In the genomic region with DNA sequence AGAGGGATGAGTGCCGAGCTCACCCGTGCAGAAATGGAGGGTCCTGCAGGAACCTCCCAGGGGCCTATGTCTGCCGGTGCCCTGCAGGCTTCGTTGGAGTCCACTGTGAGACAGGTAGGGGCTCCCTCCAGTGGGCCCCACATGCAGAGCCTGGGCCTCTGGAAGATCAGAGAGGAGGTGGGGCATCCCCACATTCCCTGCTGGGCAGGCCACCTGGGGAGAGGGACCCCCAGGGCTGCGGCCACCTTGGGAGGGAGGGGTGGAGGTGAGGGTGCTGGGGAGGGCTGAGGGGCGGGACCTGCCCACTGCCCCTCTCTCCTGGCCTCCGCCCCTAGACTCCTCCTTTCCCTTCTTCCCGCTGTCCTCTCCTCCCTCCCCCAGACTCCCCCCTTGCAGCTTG, we compare ENCODE assay signal across 10 cellular contexts. TPM values are rescaled to one million over a fixed set of nuclear protein-coding genes. Genes with fewer than 3 reads are reported as not detected.
DNase-seq lines count a peak whose midpoint lies in the region; ATAC-seq lines count a peak whose summit lies in the region.
"Had no signal": no experiment of that assay in that cellular context is flagged by ENCODE, and none has a peak within 500 bp of the region (broad histone marks: within the 10 kb centered on the region; RNA-seq: fewer than 3 reads in every experiment).

No MANE protein-coding gene starts in this region.

- H3K9me3 ChIP-seq in BLaER1 (no peaks in the 10 kb centered on the region), HUES6 (ENCODE audit: control insufficient read depth, insufficient read depth, low read depth, low read length) (no peaks in the 10 kb centered on the region), endocrine pancreas (ENCODE audit: control insufficient read depth, low read length) (no peaks in the 10 kb centered on the region), MG63 (no peaks in the 10 kb centered on the region)
- no peaks in the 10 kb centered on the region for H3K9me3 ChIP-seq in naive thymus-derived CD4-positive, alpha-beta T cell (ENCODE audit: control insufficient read depth in 2 of 3, low read length in 3 of 3)
- H3K9me3 ChIP-seq: thoracic aorta had no signal

- H3K4me1 ChIP-seq in BLaER1 (no peaks in the 10 kb centered on the region; the same call in 1 of the 2 replicates), HUES6 (ENCODE audit: control insufficient read depth, insufficient read depth, low read length) (peaks cover 9% of the 10 kb centered on the region; the same call in 1 of the 2 replicates), endocrine pancreas (ENCODE audit: control insufficient read depth, insufficient read depth, low read length) (no peaks in the 10 kb centered on the region)
- peaks cover 0 to 8% of the 10 kb centered on the region in 2 donors for H3K4me1 ChIP-seq in naive thymus-derived CD4-positive, alpha-beta T cell (ENCODE audit: control insufficient read depth in 2 of 2, insufficient read depth in 2 of 2, low read length in 2 of 2)

- POLR2A ChIA-PET in naive thymus-derived CD4-positive, alpha-beta T cell (lab: Charles Lee), result interaction anchor here (0.7 to 1.0 kb wide), 2 partner anchors 39 to 104 kb away, joined by 3 to 5 read pairs; a partner anchor contains a TSS

- H3K36me3 ChIP-seq in BLaER1 (no peaks in the 10 kb centered on the region), HUES6 (ENCODE audit: control insufficient read depth, insufficient read depth, low read length) (no peaks in the 10 kb centered on the region), endocrine pancreas (ENCODE audit: control insufficient read depth, insufficient read depth, low read length) (no peaks in the 10 kb centered on the region), MG63 (no peaks in the 10 kb centered on the region)
- no peaks in the 10 kb centered on the region for H3K36me3 ChIP-seq in naive thymus-derived CD4-positive, alpha-beta T cell (ENCODE audit: control insufficient read depth in 2 of 3, insufficient read depth in 3 of 3, low read length in 3 of 3)

- peak in 2 of 9 donors; percentile 12 to 19 for DNase-seq in naive thymus-derived CD4-positive, alpha-beta T cell
- DNase-seq in middle frontal gyrus (ENCODE audit: extremely low spot score, low spot score) (no peak), MG63 (no peak)
- DNase-seq: midbrain had no signal

- peak overlapping the region in 4 of 9 donors; percentile 22 to 81 (median 58) for H3K27ac Mint-ChIP-seq in naive thymus-derived CD4-positive, alpha-beta T cell

- H3K27me3 Mint-ChIP-seq in naive thymus-derived CD4-positive, alpha-beta T cell, result peaks cover 0 to 5% (median 0%) of the 10 kb centered on the region in 5 donors

- no peak overlapping the region for H3K4me3 ChIP-seq in BLaER1
- peak overlapping the region; percentile 20; the same call in 1 of the 2 replicates for H3K4me3 ChIP-seq in HUES6 (ENCODE audit: low read depth, low read length)
- no peak overlapping the region for H3K4me3 ChIP-seq in endocrine pancreas (ENCODE audit: control insufficient read depth, insufficient read depth, low read length)
- no peak overlapping the region for H3K4me3 ChIP-seq in naive thymus-derived CD4-positive, alpha-beta T cell (ENCODE audit: low read length)
- no peak overlapping the region for H3K4me3 ChIP-seq in MG63
- H3K4me3 ChIP-seq: thoracic aorta had no signal

- no peaks in the 10 kb centered on the region for H3K36me3 Mint-ChIP-seq in naive thymus-derived CD4-positive, alpha-beta T cell

- H3K4me2 ChIP-seq in BLaER1, result peak overlapping the region; percentile 37; the same call in 1 of the 2 replicates

- H3K9me3 Mint-ChIP-seq in naive thymus-derived CD4-positive, alpha-beta T cell, result no peaks in the 10 kb centered on the region

- H4K20me1 ChIP-seq in BLaER1, result peaks cover 8% of the 10 kb centered on the region; the same call in 1 of the 2 replicates

- H3K4me3 Mint-ChIP-seq in naive thymus-derived CD4-positive, alpha-beta T cell, result peak overlapping the region in 7 of 10 donors; percentile 55 to 78 (median 66)

- ATAC-seq in naive thymus-derived CD4-positive, alpha-beta T cell, result peak; percentile 31
- no peak for ATAC-seq in HG02884 (IDR thresholded peaks at IDR 0.05; ENCODE audit: unreplicated experiment)
- ATAC-seq in HG02588 (IDR thresholded peaks at IDR 0.05; ENCODE audit: unreplicated experiment), result no peak

- intact Hi-C loops in naive thymus-derived CD4-positive, alpha-beta T cell (cut with micrococcal nuclease), result loop anchor here in 1 of 2 donors (5.0 kb wide), 1 partner anchor 81 kb away; no protein-coding TSS in a partner anchor

- H3K9ac ChIP-seq in BLaER1 (no peak overlapping the region), HUES6 (ENCODE audit: low read length) (no peak overlapping the region), endocrine pancreas (ENCODE audit: control insufficient read depth, insufficient read depth, low read length) (peak overlapping the region; percentile 49)

- H3K27me3 ChIP-seq in BLaER1, result no peaks in the 10 kb centered on the region
- H3K27me3 ChIP-seq in HUES6 (ENCODE audit: control insufficient read depth, insufficient read depth, low read length), result peaks cover 7% of the 10 kb centered on the region; the same call in 1 of the 2 replicates
- H3K27me3 ChIP-seq in endocrine pancreas (ENCODE audit: control insufficient read depth, insufficient read depth, low read length), result no peaks in the 10 kb centered on the region
- no peaks in the 10 kb centered on the region for H3K27me3 ChIP-seq in naive thymus-derived CD4-positive, alpha-beta T cell (ENCODE audit: control insufficient read depth in 2 of 2, insufficient read depth in 2 of 2, low read length in 2 of 2)
- no peaks in the 10 kb centered on the region for H3K27me3 ChIP-seq in MG63

- H3K27ac ChIP-seq in BLaER1 (no peak overlapping the region), HUES6 (ENCODE audit: low read depth, low read length) (no peak overlapping the region)
- no peak overlapping the region for H3K27ac ChIP-seq in naive thymus-derived CD4-positive, alpha-beta T cell (ENCODE audit: low read depth, low read length)
- H3K27ac ChIP-seq: thoracic aorta had no signal

- peaks cover 0 to 9% (median 0%) of the 10 kb centered on the region in 7 donors for H3K4me1 Mint-ChIP-seq in naive thymus-derived CD4-positive, alpha-beta T cell

- CTCF ChIA-PET in naive thymus-derived CD4-positive, alpha-beta T cell (lab: Charles Lee), result no interaction called here

RNA-seq across cellular contexts. Expression of a gene that starts 38.5 kb away (rescaled TPM):
- total RNA-seq in naive thymus-derived CD4-positive, alpha-beta T cell, result 100 to 1,000 TPM in 2 of 5 experiments, 10 to 100 TPM in 3; 45.3 to 214 (median 91.8) TPM
- 10 to 100 TPM; 73.1 to 82.3 TPM for polyA plus RNA-seq in naive thymus-derived CD4-positive, alpha-beta T cell
- total RNA-seq in MG63 (2014; rRNA removed; shearing (Covaris generic); ENCODE audit: low replicate concordance), result 18.9 and 33.2 TPM in 2 replicates
